ENCODE assay signal across 7 cellular contexts in genomic region chr5:124902097-124902821, GRCh38.
A peak's percentile ranks its signal among the peaks of the same experiment; 100 is the strongest.
DNase-seq lines count a peak whose midpoint lies in the region; ATAC-seq and TF ChIP-seq lines count a peak whose summit lies in the region.

No MANE protein-coding gene starts in this region.

- intact Hi-C loops in activated CD4-positive, alpha-beta memory T cell treated with anti-CD3 and anti-CD28 coated beads for 36 hours (cut with micrococcal nuclease) = no loop called here

- DNase-seq in GM13977 (ENCODE audit: low spot score) (peak; percentile 64), SK-MEL-5 (ENCODE audit: low read depth, low spot score) (peak; percentile 93), immature natural killer cell (peak; percentile 26 to 31 (median 28)), mesenteric fat pad (ENCODE audit: low spot score) (no peak)
- DNase-seq in activated CD4-positive, alpha-beta memory T cell treated with anti-CD3 and anti-CD28 coated beads for 36 hours = no peak

- peaks cover 0 to 2% (median 2%) of the 10 kb centered on the region in 3 donors for H3K27me3 Mint-ChIP-seq in immature natural killer cell (ENCODE audit: low read depth in 3 of 3)
- H3K27me3 Mint-ChIP-seq in activated CD4-positive, alpha-beta memory T cell treated with anti-CD3 and anti-CD28 coated beads for 36 hours = no peaks in the 10 kb centered on the region

- peaks cover 0 to 5% (median 4%) of the 10 kb centered on the region in 3 donors for H3K36me3 Mint-ChIP-seq in immature natural killer cell
- no peaks in the 10 kb centered on the region for H3K36me3 Mint-ChIP-seq in activated CD4-positive, alpha-beta memory T cell treated with anti-CD3 and anti-CD28 coated beads for 36 hours

- peaks cover 20 to 32% of the 10 kb centered on the region in 2 donors for H3K4me1 Mint-ChIP-seq in immature natural killer cell
- H3K4me1 Mint-ChIP-seq in activated CD4-positive, alpha-beta memory T cell treated with anti-CD3 and anti-CD28 coated beads for 36 hours (ENCODE audit: low read depth) = no peaks in the 10 kb centered on the region

- CTCF ChIA-PET in activated CD4-positive, alpha-beta memory T cell treated with anti-CD3 and anti-CD28 coated beads for 36 hours (lab: Charles Lee) = no interaction called here

- TF ChIP-seq CTCF in GM13977 (IDR thresholded peaks at IDR 0.05; ENCODE audit: extremely low read depth, insufficient read depth, missing control alignments) = no peak

- ATAC-seq in GM21390 (IDR thresholded peaks at IDR 0.05; ENCODE audit: unreplicated experiment) = peak; percentile 98
- ATAC-seq in HG03558 (IDR thresholded peaks at IDR 0.05; ENCODE audit: extremely low read depth, unreplicated experiment) = peak; percentile 96

- H3K27ac Mint-ChIP-seq in immature natural killer cell = peak overlapping the region; percentile 51 to 83 (median 57)
- H3K27ac Mint-ChIP-seq in activated CD4-positive, alpha-beta memory T cell treated with anti-CD3 and anti-CD28 coated beads for 36 hours = no peak overlapping the region

- peak overlapping the region; percentile 58 to 83 (median 66) for H3K4me3 Mint-ChIP-seq in immature natural killer cell
- H3K4me3 Mint-ChIP-seq in activated CD4-positive, alpha-beta memory T cell treated with anti-CD3 and anti-CD28 coated beads for 36 hours = no peak overlapping the region

- in situ Hi-C loops in GM13977 (cut with MboI; ENCODE audit: low pct_unique_long_range_greater_than_20kb, low sequenced_read_pairs, unreplicated experiment) (no loop called here), SK-MEL-5 (cut with HindIII; ENCODE audit: low pct_unique_long_range_greater_than_20kb, low sequenced_read_pairs) (no loop called here)

- POLR2A ChIA-PET in activated CD4-positive, alpha-beta memory T cell treated with anti-CD3 and anti-CD28 coated beads for 36 hours (lab: Charles Lee) = no interaction called here

- no peaks in the 10 kb centered on the region for H3K9me3 Mint-ChIP-seq in immature natural killer cell
- no peaks in the 10 kb centered on the region for H3K9me3 Mint-ChIP-seq in activated CD4-positive, alpha-beta memory T cell treated with anti-CD3 and anti-CD28 coated beads for 36 hours

Comparison
In these comparisons a context has a peak if more than half of its experiments do, and no peak if none do; other contexts are left out.
1. DNase-seq: peak in GM13977 (single experiment), SK-MEL-5 (single experiment) and immature natural killer cell (3 of 3); none in activated CD4-positive, alpha-beta memory T cell treated with anti-CD3 and anti-CD28 coated beads for 36 hours (single experiment) and mesenteric fat pad (single experiment).